26 cellular contexts compared by ENCODE assay signal in genomic region chr22:30994960-30995359, GRCh38.
"Had no signal": no experiment of that assay in that cellular context is flagged by ENCODE, and none has a peak within 500 bp of the region (broad histone marks: within the 10 kb centered on the region; RNA-seq: fewer than 3 reads in every experiment).

No MANE protein-coding gene starts in this region.

- H3K27ac ChIP-seq: body of pancreas, cardiac muscle cell, coronary artery, dorsolateral prefrontal cortex, left lung, lower lobe of right lung, right atrium auricular region, VCaP had no signal

- H3K4me3 ChIP-seq: body of pancreas, cardiac muscle cell, coronary artery, dorsolateral prefrontal cortex, left lung, lower lobe of right lung, mucosa of descending colon, right atrium auricular region had no signal

- H3K36me3 ChIP-seq: cardiac muscle cell, left lung, lower lobe of right lung, right atrium auricular region had no signal

- H3K9me3 ChIP-seq: body of pancreas, mucosa of descending colon, right atrium auricular region had no signal

- H3K27me3 ChIP-seq: body of pancreas, cardiac muscle cell, dorsolateral prefrontal cortex, left lung, right atrium auricular region had no signal

- H3K4me1 ChIP-seq: lower lobe of right lung, right atrium auricular region had no signal

- ATAC-seq: body of pancreas; left lung; lower lobe of right lung; mucosa of descending colon; natural killer cell treated with Interleukin-12 subunit alpha and Interleukin-12 subunit beta and Interleukin-15 and Interleukin-18, amount 100 ng/mL, for 72 hours had no signal

- FAIRE-seq: frontal cortex, islet of Langerhans, TTC549, urothelium cell line had no signal

- DNase-seq: activated CD4-positive, alpha-beta T cell treated with anti-CD3 and anti-CD28 coated beads for 48 hours; activated CD4-positive, alpha-beta T cell treated with anti-CD3 and anti-CD28 coated beads, Interleukin-2, amount 50 U/mL, for 48 hours; activated CD8-positive, alpha-beta memory T cell treated with anti-CD3 and anti-CD28 coated beads for 24 hours; activated effector memory CD4-positive, alpha-beta T cell treated with Interleukin-2 at 50 U/mL for 16 hours; activated naive CD4-positive, alpha-beta T cell treated with Interleukin-2 at 50 U/mL for 16 hours; anterior cingulate cortex; body of pancreas; dorsolateral prefrontal cortex; effector memory CD4-positive, alpha-beta T cell; glutamatergic neuron; left lung; lower lobe of right lung; mucosa of descending colon; stimulated activated CD4-positive, alpha-beta T cell treated with anti-CD3 and anti-CD28 coated beads, Interleukin-15, amount 100 ng/mL, for 24 hours; stimulated activated CD4-positive, alpha-beta T cell treated with anti-CD3 and anti-CD28 coated beads, Interleukin-2, amount 100 ng/mL, for 24 hours; stimulated activated naive CD4-positive, alpha-beta T cell treated with Interleukin-2 at 50 U/mL for 16 hours; trophoblast cell had no signal
